ENCODE assay signal across 1 cellular context in the genomic region with DNA sequence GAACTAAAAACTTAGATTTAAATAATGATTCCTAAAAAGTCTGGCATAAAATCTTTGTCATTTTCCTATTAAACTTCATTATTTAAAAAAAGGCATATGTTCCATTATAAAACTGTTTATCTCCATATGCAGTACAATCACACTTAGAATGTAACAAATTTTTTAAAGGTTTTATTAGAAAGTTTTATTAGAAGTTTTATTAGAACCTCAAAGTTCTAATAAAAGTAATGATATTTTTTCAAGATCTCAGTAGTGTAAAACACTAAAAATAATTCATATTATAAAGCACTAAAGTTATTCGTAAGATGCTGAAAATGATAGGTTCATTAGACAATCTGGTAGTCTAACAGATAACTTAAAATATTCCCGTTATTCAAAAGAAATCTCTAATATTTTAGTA.
TF ChIP-seq lines count a peak whose summit lies in the region.

No MANE protein-coding gene starts in this region.

TF ChIP-seq in HepG2, 621 proteins besides CTCF, POLR2A, EP300 and RAD21 (continued from another document):
- TF ChIP-seq, protein P1, sequence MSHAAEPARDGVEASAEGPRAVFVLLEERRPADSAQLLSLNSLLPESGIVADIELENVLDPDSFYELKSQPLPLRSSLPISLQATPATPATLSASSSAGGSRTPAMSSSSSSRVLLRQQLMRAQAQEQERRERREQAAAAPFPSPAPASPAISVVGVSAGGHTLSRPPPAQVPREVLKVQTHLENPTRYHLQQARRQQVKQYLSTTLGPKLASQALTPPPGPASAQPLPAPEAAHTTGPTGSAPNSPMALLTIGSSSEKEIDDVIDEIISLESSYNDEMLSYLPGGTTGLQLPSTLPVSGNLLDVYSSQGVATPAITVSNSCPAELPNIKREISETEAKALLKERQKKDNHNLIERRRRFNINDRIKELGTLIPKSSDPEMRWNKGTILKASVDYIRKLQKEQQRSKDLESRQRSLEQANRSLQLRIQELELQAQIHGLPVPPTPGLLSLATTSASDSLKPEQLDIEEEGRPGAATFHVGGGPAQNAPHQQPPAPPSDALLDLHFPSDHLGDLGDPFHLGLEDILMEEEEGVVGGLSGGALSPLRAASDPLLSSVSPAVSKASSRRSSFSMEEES (CRISPR knock-in tag; IDR thresholded peaks at IDR 0.05): no peak
- TF ChIP-seq, protein P2, sequence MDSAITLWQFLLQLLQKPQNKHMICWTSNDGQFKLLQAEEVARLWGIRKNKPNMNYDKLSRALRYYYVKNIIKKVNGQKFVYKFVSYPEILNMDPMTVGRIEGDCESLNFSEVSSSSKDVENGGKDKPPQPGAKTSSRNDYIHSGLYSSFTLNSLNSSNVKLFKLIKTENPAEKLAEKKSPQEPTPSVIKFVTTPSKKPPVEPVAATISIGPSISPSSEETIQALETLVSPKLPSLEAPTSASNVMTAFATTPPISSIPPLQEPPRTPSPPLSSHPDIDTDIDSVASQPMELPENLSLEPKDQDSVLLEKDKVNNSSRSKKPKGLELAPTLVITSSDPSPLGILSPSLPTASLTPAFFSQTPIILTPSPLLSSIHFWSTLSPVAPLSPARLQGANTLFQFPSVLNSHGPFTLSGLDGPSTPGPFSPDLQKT (CRISPR knock-in tag; IDR thresholded peaks at IDR 0.05; ENCODE audit: borderline replicate concordance): no peak
